Comparison of ENCODE assay signal across 1 cellular context in the genomic region with DNA sequence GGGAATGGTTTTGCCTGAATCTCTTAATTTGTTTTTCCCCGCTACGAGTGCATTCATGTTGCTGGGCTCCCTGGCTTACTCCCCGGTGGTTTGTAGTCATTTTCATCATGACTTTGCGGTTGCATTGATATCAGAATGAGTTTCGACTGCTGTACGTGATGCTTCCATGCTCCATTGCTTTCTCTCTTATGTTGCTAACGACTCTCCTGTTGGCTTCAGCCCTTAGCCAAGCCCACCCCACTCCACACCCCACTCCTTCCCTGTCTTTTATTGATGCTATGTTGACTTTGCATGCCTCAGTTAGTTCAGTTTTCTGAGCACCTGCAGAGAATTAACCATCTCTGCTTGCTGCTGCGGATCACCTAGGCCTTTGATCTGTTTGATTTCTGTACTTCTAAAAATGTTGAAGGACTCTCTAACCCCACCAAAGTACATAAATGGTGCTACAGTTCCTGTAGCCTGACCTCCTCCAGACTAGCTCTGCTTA.
TF ChIP-seq lines count a peak whose summit lies in the region.

No MANE protein-coding gene starts in this region.

TF ChIP-seq in GM12878, 131 proteins besides CTCF, POLR2A, EP300 and RAD21 (continued from another document):
- TF ChIP-seq, protein P1, sequence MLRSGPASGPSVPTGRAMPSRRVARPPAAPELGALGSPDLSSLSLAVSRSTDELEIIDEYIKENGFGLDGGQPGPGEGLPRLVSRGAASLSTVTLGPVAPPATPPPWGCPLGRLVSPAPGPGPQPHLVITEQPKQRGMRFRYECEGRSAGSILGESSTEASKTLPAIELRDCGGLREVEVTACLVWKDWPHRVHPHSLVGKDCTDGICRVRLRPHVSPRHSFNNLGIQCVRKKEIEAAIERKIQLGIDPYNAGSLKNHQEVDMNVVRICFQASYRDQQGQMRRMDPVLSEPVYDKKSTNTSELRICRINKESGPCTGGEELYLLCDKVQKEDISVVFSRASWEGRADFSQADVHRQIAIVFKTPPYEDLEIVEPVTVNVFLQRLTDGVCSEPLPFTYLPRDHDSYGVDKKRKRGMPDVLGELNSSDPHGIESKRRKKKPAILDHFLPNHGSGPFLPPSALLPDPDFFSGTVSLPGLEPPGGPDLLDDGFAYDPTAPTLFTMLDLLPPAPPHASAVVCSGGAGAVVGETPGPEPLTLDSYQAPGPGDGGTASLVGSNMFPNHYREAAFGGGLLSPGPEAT (IDR thresholded peaks at IDR 0.05; ENCODE audit: low read depth): peak; percentile 60
- peak; percentile 72 for TF ChIP-seq BCL11A (IDR thresholded peaks at IDR 0.05; ENCODE audit: low read depth, low read length)
- TF ChIP-seq MTA3 (IDR thresholded peaks at IDR 0.05; ENCODE audit: borderline replicate concordance, low read length): peak; percentile 48; the same call in 1 of the 2 replicates
- 0 out of 2 replicates have a peak, but pooled peaks have one; percentile 25 for TF ChIP-seq BACH1 (IDR thresholded peaks at IDR 0.05; ENCODE audit: borderline replicate concordance)
- 0 out of 4 replicates have a peak, but pooled peaks of 1 of the 2 experiments have one; percentile 41 for TF ChIP-seq ETV6 (conservative IDR thresholded peaks at IDR 0.05 in 1 of 2, IDR thresholded peaks at IDR 0.05 in 1 of 2; ENCODE audit: borderline replicate concordance in 1 of 2, low read depth in 1 of 2)
- TF ChIP-seq MEF2B (IDR thresholded peaks at IDR 0.05; ENCODE audit: partially characterized antibody, poor library complexity, severe bottlenecking): peak; percentile 55
- TF ChIP-seq ATF7 (IDR thresholded peaks at IDR 0.05; ENCODE audit: low read depth): peak; percentile 71
- no peak for TF ChIP-seq KDM1A (IDR thresholded peaks at IDR 0.05; ENCODE audit: borderline replicate concordance)
- TF ChIP-seq FOXM1 (IDR thresholded peaks at IDR 0.05; ENCODE audit: low read depth, low read length): peak; percentile 63; the same call in 1 of the 2 replicates
- peak; percentile 89; the same call in 1 of the 2 replicates for TF ChIP-seq CBFB (IDR thresholded peaks at IDR 0.05; ENCODE audit: low read depth)
- peak; percentile 72 for TF ChIP-seq NFIC (IDR thresholded peaks at IDR 0.05; ENCODE audit: low read depth, low read length)
- 0 out of 4 replicates have a peak, but pooled peaks of 1 of the 2 experiments have one; percentile 47 for TF ChIP-seq CEBPB (IDR thresholded peaks at IDR 0.05; ENCODE audit: borderline replicate concordance in 1 of 2, low read depth in 2 of 2, low read length in 2 of 2)
- peak; percentile 90 for TF ChIP-seq IRF4 (IDR thresholded peaks at IDR 0.05; ENCODE audit: low read depth, low read length)
- TF ChIP-seq SP1 (IDR thresholded peaks at IDR 0.05; ENCODE audit: low read depth, low read length): peak; percentile 28
- TF ChIP-seq ZNF274 (IDR thresholded peaks at IDR 0.05; ENCODE audit: insufficient read depth, insufficient read length): no peak
- TF ChIP-seq MEF2A (IDR thresholded peaks at IDR 0.05; ENCODE audit: insufficient read depth, low read depth, low read length): peak; percentile 38; the same call in 1 of the 2 replicates
- TF ChIP-seq IKZF2 (IDR thresholded peaks at IDR 0.05): peak; percentile 86 to 88
- TF ChIP-seq, protein P2, sequence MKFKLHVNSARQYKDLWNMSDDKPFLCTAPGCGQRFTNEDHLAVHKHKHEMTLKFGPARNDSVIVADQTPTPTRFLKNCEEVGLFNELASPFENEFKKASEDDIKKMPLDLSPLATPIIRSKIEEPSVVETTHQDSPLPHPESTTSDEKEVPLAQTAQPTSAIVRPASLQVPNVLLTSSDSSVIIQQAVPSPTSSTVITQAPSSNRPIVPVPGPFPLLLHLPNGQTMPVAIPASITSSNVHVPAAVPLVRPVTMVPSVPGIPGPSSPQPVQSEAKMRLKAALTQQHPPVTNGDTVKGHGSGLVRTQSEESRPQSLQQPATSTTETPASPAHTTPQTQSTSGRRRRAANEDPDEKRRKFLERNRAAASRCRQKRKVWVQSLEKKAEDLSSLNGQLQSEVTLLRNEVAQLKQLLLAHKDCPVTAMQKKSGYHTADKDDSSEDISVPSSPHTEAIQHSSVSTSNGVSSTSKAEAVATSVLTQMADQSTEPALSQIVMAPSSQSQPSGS (IDR thresholded peaks at IDR 0.05; ENCODE audit: low read length): peak; percentile 69; the same call in 1 of the 2 replicates
- TF ChIP-seq BHLHE40 (IDR thresholded peaks at IDR 0.05; ENCODE audit: borderline replicate concordance in 1 of 2, low read depth in 2 of 2, low read length in 1 of 2): peak; percentile 68 to 71; a peak in 3 of 4 replicates
- peak; percentile 78 for TF ChIP-seq NBN (IDR thresholded peaks at IDR 0.05)
- peak; percentile 73 for TF ChIP-seq TCF7 (IDR thresholded peaks at IDR 0.05; ENCODE audit: borderline replicate concordance)
- TF ChIP-seq, protein P3, sequence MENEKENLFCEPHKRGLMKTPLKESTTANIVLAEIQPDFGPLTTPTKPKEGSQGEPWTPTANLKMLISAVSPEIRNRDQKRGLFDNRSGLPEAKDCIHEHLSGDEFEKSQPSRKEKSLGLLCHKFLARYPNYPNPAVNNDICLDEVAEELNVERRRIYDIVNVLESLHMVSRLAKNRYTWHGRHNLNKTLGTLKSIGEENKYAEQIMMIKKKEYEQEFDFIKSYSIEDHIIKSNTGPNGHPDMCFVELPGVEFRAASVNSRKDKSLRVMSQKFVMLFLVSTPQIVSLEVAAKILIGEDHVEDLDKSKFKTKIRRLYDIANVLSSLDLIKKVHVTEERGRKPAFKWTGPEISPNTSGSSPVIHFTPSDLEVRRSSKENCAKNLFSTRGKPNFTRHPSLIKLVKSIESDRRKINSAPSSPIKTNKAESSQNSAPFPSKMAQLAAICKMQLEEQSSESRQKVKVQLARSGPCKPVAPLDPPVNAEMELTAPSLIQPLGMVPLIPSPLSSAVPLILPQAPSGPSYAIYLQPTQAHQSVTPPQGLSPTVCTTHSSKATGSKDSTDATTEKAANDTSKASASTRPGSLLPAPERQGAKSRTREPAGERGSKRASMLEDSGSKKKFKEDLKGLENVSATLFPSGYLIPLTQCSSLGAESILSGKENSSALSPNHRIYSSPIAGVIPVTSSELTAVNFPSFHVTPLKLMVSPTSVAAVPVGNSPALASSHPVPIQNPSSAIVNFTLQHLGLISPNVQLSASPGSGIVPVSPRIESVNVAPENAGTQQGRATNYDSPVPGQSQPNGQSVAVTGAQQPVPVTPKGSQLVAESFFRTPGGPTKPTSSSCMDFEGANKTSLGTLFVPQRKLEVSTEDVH (IDR thresholded peaks at IDR 0.05; ENCODE audit: low read depth, partially characterized antibody): no peak
- no peak for TF ChIP-seq ZNF384 (IDR thresholded peaks at IDR 0.05; ENCODE audit: borderline replicate concordance, low read depth, low read length)
- TF ChIP-seq ZBED1 (IDR thresholded peaks at IDR 0.05; ENCODE audit: borderline replicate concordance): peak; percentile 80; the same call in 1 of the 2 replicates
